ENCODE assay signal across 8 cellular contexts in genomic region chr12:27333311-27334009, GRCh38. TPM values are rescaled to one million over a fixed set of nuclear protein-coding genes. Genes with fewer than 3 reads are reported as not detected.
DNase-seq lines count a peak whose midpoint lies in the region; ATAC-seq and TF ChIP-seq lines count a peak whose summit lies in the region.

No MANE protein-coding gene starts in this region.

- peak; percentile 35 to 52 for ATAC-seq in CD4-positive, CD25-positive, alpha-beta regulatory T cell (ENCODE audit: low read depth in 2 of 2)
- ATAC-seq in GM19452 (IDR thresholded peaks at IDR 0.05; ENCODE audit: unreplicated experiment) (peak; percentile 30), HG03565 (IDR thresholded peaks at IDR 0.05; ENCODE audit: unreplicated experiment) (peak; percentile 1), GM18870 (IDR thresholded peaks at IDR 0.05; ENCODE audit: unreplicated experiment) (no peak)

- intact Hi-C loops in adrenal gland (cut with DNase I), result no loop called here

- H3K9ac ChIP-seq in skeletal muscle tissue (ENCODE audit: low read depth in 1 of 3, low read length in 3 of 3), result peak overlapping the region; percentile 59 to 62 (median 61)

- 1 to 13% (median 3%) methylated on average over 6 to 54 of the region's 54 CpGs for WGBS in adrenal gland, 4 donors
- WGBS in iPS DF 6.9 (ENCODE audit: insufficient coverage, insufficient read length), result no CpG with 5 or more reads among the region's 54 CpGs

- TF ChIP-seq POLR2A in adrenal gland (IDR thresholded peaks at IDR 0.05), result no peak

- H3K4me3 Mint-ChIP-seq in CD4-positive, CD25-positive, alpha-beta regulatory T cell, result peak overlapping the region; percentile 83 to 89 (median 87)

- H3K27ac Mint-ChIP-seq in CD4-positive, CD25-positive, alpha-beta regulatory T cell, result peak overlapping the region in 1 of 3 donors; percentile 89

- DNase-seq in CD4-positive, CD25-positive, alpha-beta regulatory T cell, result peak in 2 of 3 donors; percentile 22 to 62
- DNase-seq in SJSA1 (ENCODE audit: low read depth in 1 of 2, low spot score in 2 of 2) (peak; percentile 28 to 44), adrenal gland (peak in 6 of 7 donors; percentile 8 to 26 (median 20)), iPS DF 6.9 (ENCODE audit: low read depth, low spot score) (no peak)

- no peaks in the 10 kb centered on the region for H3K9me3 ChIP-seq in CD4-positive, CD25-positive, alpha-beta regulatory T cell (ENCODE audit: control insufficient read depth in 2 of 2, low read length in 2 of 2)
- H3K9me3 ChIP-seq in SJSA1 (replicated peaks) (no peaks in the 10 kb centered on the region), adrenal gland (replicated peaks in 1 of 3) (no peaks in the 10 kb centered on the region), iPS DF 6.9 (ENCODE audit: control insufficient read depth, insufficient read depth, low read length) (no peaks in the 10 kb centered on the region), skeletal muscle tissue (ENCODE audit: control insufficient read depth in 3 of 3, low read length in 3 of 3) (no peaks in the 10 kb centered on the region)

- H3K36me3 ChIP-seq in CD4-positive, CD25-positive, alpha-beta regulatory T cell (ENCODE audit: control insufficient read depth, insufficient read depth, low read length), result no peaks in the 10 kb centered on the region
- H3K36me3 ChIP-seq in SJSA1 (peaks cover 5% of the 10 kb centered on the region), adrenal gland (replicated peaks in 1 of 2) (no peaks in the 10 kb centered on the region), iPS DF 6.9 (ENCODE audit: control insufficient read depth, insufficient read depth, low read length) (no peaks in the 10 kb centered on the region), skeletal muscle tissue (ENCODE audit: control insufficient read depth in 3 of 3, insufficient read depth in 3 of 3, low read length in 3 of 3) (no peaks in the 10 kb centered on the region)

- no peak for TF ChIP-seq CTCF in adrenal gland (IDR thresholded peaks at IDR 0.05)

- H3K9me3 Mint-ChIP-seq in CD4-positive, CD25-positive, alpha-beta regulatory T cell, result peaks cover 0 to 1% (median 0%) of the 10 kb centered on the region in 7 donors

- H3K4me3 ChIP-seq in CD4-positive, CD25-positive, alpha-beta regulatory T cell (ENCODE audit: low read depth, low read length), result peak overlapping the region; percentile 29
- peak overlapping the region; percentile 87 for H3K4me3 ChIP-seq in SJSA1
- peak overlapping the region in 2 of 4 donors; percentile 3 to 78 for H3K4me3 ChIP-seq in adrenal gland
- peak overlapping the region; percentile 82 for H3K4me3 ChIP-seq in iPS DF 6.9 (ENCODE audit: low read length)
- peak overlapping the region; percentile 56 to 68 (median 60) for H3K4me3 ChIP-seq in skeletal muscle tissue (ENCODE audit: low read length in 3 of 3)

- no peaks in the 10 kb centered on the region for H3K36me3 Mint-ChIP-seq in CD4-positive, CD25-positive, alpha-beta regulatory T cell

- H3K4me1 Mint-ChIP-seq in CD4-positive, CD25-positive, alpha-beta regulatory T cell, result peaks cover 0 to 15% (median 12%) of the 10 kb centered on the region in 4 donors

- H3K4me1 ChIP-seq in CD4-positive, CD25-positive, alpha-beta regulatory T cell (ENCODE audit: control insufficient read depth, insufficient read depth, low read length, poor library complexity, severe bottlenecking), result peaks cover 12% of the 10 kb centered on the region
- H3K4me1 ChIP-seq in SJSA1 (replicated peaks), result peaks cover 30% of the 10 kb centered on the region
- peaks cover 7 to 18% of the 10 kb centered on the region in 2 donors for H3K4me1 ChIP-seq in adrenal gland (replicated peaks in 1 of 2)
- 0 out of 2 replicates have a peak, but pooled peaks cover 2% of the 10 kb centered on the region for H3K4me1 ChIP-seq in iPS DF 6.9 (ENCODE audit: control insufficient read depth, insufficient read depth, low read length)
- H3K4me1 ChIP-seq in skeletal muscle tissue (ENCODE audit: control insufficient read depth in 3 of 3, insufficient read depth in 3 of 3, low read length in 3 of 3), result peaks cover 8 to 18% (median 9%) of the 10 kb centered on the region in 3 donors

- peaks cover 37% of the 10 kb centered on the region for H3K27me3 Mint-ChIP-seq in CD4-positive, CD25-positive, alpha-beta regulatory T cell

- no peak overlapping the region for H3K27ac ChIP-seq in CD4-positive, CD25-positive, alpha-beta regulatory T cell (ENCODE audit: insufficient read depth, low read length, poor library complexity, severe bottlenecking)
- H3K27ac ChIP-seq in SJSA1 (no peak overlapping the region), adrenal gland (no peak overlapping the region), iPS DF 6.9 (ENCODE audit: low read length) (no peak overlapping the region), skeletal muscle tissue (ENCODE audit: low read depth, low read length) (no peak overlapping the region)

- peaks cover 23% of the 10 kb centered on the region for H3K27me3 ChIP-seq in CD4-positive, CD25-positive, alpha-beta regulatory T cell (ENCODE audit: control insufficient read depth, insufficient read depth, low read length)
- H3K27me3 ChIP-seq in SJSA1 (replicated peaks) (no peaks in the 10 kb centered on the region), adrenal gland (no peaks in the 10 kb centered on the region), iPS DF 6.9 (ENCODE audit: control insufficient read depth, insufficient read depth, low read length) (peaks cover 7% of the 10 kb centered on the region; the same call in 1 of the 2 replicates), skeletal muscle tissue (ENCODE audit: control insufficient read depth in 3 of 3, insufficient read depth in 3 of 3, low read length in 3 of 3) (peaks cover 6 to 30% (median 30%) of the 10 kb centered on the region in 3 donors)

RNA-seq across cellular contexts. Expression of gene BMAL2, which starts 0.8 kb away (rescaled TPM):
- total RNA-seq in CD4-positive, CD25-positive, alpha-beta regulatory T cell, result 2.2 TPM
- 1 to 10 TPM in 3 of 4 donors, under 1 TPM in 1; 0.21 to 3.0 (median 2.0) TPM for polyA plus RNA-seq in CD4-positive, CD25-positive, alpha-beta regulatory T cell
- 39.5 and 47.8 TPM in 2 replicates for total RNA-seq in SJSA1 (2014; rRNA removed; shearing (Covaris generic))
- total RNA-seq in adrenal gland (1 to 10 TPM in 4 of 8 donors, under 1 TPM in 4; 0.40 to 2.5 (median 1.2) TPM), skeletal muscle tissue (1.6 TPM)
- 1 to 10 TPM in 1 of 3 donors, under 1 TPM in 2; 0.40 to 1.7 (median 0.51) TPM for polyA plus RNA-seq in adrenal gland

Comparison
In these comparisons a context has a peak if more than half of its experiments do, and no peak if none do; other contexts are left out.
1. RNA of gene BMAL2, which starts 0.8 kb away (total RNA-seq): 39.5 to 47.8 TPM in SJSA1; 2.2 TPM in CD4-positive, CD25-positive, alpha-beta regulatory T cell (single experiment), 1.6 TPM in skeletal muscle tissue (single experiment) and 0.40 to 2.5 TPM in adrenal gland; every median in the first group is over 10 times any median in the second.